ENCODE assay signal across 8 cellular contexts in the genomic region with DNA sequence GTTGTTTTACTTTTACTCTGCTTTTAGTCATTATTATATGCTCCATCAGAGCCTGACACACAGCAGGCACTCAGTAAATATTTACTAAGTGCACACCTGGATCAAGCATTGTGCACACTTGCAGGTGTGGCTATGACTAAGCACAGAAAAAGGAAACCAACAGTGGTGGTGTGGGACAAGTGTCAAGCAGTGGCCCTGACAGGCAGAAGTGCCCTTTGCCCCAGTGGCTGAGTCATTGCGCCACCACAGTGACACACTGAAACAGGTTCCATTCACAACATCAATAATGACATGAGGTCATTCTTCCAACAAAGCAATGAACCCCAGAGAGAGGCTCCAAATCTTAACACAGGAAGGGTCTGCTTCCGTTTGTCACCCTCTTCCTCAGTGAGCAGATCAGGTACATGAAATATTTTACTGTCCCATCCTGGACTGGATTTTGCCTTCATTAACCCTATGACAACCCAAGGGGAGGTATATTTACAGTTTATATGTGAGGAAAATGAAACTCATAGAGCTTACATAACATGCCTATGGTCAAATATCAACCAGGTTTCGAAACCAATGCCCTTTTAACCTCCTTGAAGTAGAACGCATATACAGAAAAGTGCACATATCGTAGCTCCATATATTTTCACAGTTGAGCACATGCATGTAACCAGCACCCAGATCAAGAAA.
DNase-seq lines count a peak whose midpoint lies in the region; ATAC-seq, FAIRE-seq and TF ChIP-seq lines count a peak whose summit lies in the region.

No MANE protein-coding gene starts in this region.

- peak; percentile 97 for ATAC-seq in GM19452 (IDR thresholded peaks at IDR 0.05; ENCODE audit: unreplicated experiment)
- ATAC-seq in HG03439 (IDR thresholded peaks at IDR 0.05; ENCODE audit: unreplicated experiment): peak; percentile 96
- no peak for ATAC-seq in SK-N-SH treated with all-trans-retinoic acid at 6 μM for 48 hours

- no peak overlapping the region for H3K4me3 ChIP-seq in epithelial cell of esophagus (ENCODE audit: low read length)

- no peak for FAIRE-seq in RCC 7860 (lab: Jason Lieb, UNC)

- DNase-seq in DMS53 treated with DMSO at 0.1 percent for 48 hours (lab: John Stamatoyannopoulos, UW; ENCODE audit: unreplicated experiment) (peak; percentile 94), RCC 7860 (ENCODE audit: low spot score) (peak; percentile 5), epithelial cell of esophagus (ENCODE audit: low read depth) (peak; percentile 85), amygdala (lab: John Stamatoyannopoulos, UW) (no peak)
- peak; percentile 13 for DNase-seq in stimulated activated CD4-positive, alpha-beta T cell treated with anti-CD3 and anti-CD28 coated beads, Interleukin-4, amount 100 ng/mL, for 24 hours

- TF ChIP-seq CTCF in epithelial cell of esophagus (IDR thresholded peaks at IDR 0.05; ENCODE audit: insufficient read depth, low read depth, low read length, missing control alignments): no peak

TF ChIP-seq in SK-N-SH treated with all-trans-retinoic acid at 6 μM for 48 hours, 23 proteins besides CTCF, POLR2A, EP300 and RAD21:
- TF ChIP-seq, protein P1, sequence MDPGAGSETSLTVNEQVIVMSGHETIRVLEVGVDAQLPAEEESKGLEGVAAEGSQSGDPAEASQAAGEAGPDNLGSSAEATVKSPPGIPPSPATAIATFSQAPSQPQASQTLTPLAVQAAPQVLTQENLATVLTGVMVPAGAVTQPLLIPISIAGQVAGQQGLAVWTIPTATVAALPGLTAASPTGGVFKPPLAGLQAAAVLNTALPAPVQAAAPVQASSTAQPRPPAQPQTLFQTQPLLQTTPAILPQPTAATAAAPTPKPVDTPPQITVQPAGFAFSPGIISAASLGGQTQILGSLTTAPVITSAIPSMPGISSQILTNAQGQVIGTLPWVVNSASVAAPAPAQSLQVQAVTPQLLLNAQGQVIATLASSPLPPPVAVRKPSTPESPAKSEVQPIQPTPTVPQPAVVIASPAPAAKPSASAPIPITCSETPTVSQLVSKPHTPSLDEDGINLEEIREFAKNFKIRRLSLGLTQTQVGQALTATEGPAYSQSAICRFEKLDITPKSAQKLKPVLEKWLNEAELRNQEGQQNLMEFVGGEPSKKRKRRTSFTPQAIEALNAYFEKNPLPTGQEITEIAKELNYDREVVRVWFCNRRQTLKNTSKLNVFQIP (CRISPR knock-in tag; IDR thresholded peaks at IDR 0.05; ENCODE audit: borderline replicate concordance, low read depth): no peak
- TF ChIP-seq ZC3H10 (CRISPR knock-in tag; IDR thresholded peaks at IDR 0.05) (no peak), BACH2 (CRISPR knock-in tag; IDR thresholded peaks at IDR 0.05; ENCODE audit: borderline replicate concordance) (no peak), TCF4 (CRISPR knock-in tag; IDR thresholded peaks at IDR 0.05; ENCODE audit: borderline replicate concordance) (no peak), ZNF8 (CRISPR knock-in tag; IDR thresholded peaks at IDR 0.05) (no peak), OSR1 (CRISPR knock-in tag; IDR thresholded peaks at IDR 0.05) (no peak), TOX (CRISPR knock-in tag; IDR thresholded peaks at IDR 0.05; ENCODE audit: borderline replicate concordance) (no peak), RARB (CRISPR knock-in tag; IDR thresholded peaks at IDR 0.05) (no peak), ZNF70 (CRISPR knock-in tag; IDR thresholded peaks at IDR 0.05) (no peak), ARNTL (CRISPR knock-in tag; IDR thresholded peaks at IDR 0.05; ENCODE audit: borderline replicate concordance, low read depth) (no peak), CSDC2 (CRISPR knock-in tag; IDR thresholded peaks at IDR 0.05) (no peak)
- TF ChIP-seq, protein P2, sequence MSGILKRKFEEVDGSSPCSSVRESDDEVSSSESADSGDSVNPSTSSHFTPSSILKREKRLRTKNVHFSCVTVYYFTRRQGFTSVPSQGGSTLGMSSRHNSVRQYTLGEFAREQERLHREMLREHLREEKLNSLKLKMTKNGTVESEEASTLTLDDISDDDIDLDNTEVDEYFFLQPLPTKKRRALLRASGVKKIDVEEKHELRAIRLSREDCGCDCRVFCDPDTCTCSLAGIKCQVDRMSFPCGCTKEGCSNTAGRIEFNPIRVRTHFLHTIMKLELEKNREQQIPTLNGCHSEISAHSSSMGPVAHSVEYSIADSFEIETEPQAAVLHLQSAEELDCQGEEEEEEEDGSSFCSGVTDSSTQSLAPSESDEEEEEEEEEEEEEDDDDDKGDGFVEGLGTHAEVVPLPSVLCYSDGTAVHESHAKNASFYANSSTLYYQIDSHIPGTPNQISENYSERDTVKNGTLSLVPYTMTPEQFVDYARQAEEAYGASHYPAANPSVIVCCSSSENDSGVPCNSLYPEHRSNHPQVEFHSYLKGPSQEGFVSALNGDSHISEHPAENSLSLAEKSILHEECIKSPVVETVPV (CRISPR knock-in tag; IDR thresholded peaks at IDR 0.05): no peak
- TF ChIP-seq, protein P3, sequence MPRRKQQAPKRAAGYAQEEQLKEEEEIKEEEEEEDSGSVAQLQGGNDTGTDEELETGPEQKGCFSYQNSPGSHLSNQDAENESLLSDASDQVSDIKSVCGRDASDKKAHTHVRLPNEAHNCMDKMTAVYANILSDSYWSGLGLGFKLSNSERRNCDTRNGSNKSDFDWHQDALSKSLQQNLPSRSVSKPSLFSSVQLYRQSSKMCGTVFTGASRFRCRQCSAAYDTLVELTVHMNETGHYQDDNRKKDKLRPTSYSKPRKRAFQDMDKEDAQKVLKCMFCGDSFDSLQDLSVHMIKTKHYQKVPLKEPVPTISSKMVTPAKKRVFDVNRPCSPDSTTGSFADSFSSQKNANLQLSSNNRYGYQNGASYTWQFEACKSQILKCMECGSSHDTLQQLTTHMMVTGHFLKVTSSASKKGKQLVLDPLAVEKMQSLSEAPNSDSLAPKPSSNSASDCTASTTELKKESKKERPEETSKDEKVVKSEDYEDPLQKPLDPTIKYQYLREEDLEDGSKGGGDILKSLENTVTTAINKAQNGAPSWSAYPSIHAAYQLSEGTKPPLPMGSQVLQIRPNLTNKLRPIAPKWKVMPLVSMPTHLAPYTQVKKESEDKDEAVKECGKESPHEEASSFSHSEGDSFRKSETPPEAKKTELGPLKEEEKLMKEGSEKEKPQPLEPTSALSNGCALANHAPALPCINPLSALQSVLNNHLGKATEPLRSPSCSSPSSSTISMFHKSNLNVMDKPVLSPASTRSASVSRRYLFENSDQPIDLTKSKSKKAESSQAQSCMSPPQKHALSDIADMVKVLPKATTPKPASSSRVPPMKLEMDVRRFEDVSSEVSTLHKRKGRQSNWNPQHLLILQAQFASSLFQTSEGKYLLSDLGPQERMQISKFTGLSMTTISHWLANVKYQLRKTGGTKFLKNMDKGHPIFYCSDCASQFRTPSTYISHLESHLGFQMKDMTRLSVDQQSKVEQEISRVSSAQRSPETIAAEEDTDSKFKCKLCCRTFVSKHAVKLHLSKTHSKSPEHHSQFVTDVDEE (CRISPR knock-in tag; IDR thresholded peaks at IDR 0.05): no peak
- TF ChIP-seq, protein P4, sequence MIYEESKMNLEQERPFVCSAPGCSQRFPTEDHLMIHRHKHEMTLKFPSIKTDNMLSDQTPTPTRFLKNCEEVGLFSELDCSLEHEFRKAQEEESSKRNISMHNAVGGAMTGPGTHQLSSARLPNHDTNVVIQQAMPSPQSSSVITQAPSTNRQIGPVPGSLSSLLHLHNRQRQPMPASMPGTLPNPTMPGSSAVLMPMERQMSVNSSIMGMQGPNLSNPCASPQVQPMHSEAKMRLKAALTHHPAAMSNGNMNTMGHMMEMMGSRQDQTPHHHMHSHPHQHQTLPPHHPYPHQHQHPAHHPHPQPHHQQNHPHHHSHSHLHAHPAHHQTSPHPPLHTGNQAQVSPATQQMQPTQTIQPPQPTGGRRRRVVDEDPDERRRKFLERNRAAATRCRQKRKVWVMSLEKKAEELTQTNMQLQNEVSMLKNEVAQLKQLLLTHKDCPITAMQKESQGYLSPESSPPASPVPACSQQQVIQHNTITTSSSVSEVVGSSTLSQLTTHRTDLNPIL (CRISPR knock-in tag; IDR thresholded peaks at IDR 0.05; ENCODE audit: low read depth): no peak
- TF ChIP-seq, protein P5, sequence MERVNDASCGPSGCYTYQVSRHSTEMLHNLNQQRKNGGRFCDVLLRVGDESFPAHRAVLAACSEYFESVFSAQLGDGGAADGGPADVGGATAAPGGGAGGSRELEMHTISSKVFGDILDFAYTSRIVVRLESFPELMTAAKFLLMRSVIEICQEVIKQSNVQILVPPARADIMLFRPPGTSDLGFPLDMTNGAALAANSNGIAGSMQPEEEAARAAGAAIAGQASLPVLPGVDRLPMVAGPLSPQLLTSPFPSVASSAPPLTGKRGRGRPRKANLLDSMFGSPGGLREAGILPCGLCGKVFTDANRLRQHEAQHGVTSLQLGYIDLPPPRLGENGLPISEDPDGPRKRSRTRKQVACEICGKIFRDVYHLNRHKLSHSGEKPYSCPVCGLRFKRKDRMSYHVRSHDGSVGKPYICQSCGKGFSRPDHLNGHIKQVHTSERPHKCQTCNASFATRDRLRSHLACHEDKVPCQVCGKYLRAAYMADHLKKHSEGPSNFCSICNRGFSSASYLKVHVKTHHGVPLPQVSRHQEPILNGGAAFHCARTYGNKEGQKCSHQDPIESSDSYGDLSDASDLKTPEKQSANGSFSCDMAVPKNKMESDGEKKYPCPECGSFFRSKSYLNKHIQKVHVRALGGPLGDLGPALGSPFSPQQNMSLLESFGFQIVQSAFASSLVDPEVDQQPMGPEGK (CRISPR knock-in tag; IDR thresholded peaks at IDR 0.05; ENCODE audit: borderline replicate concordance): no peak

Comparison
In these comparisons a context has a peak if more than half of its experiments do, and no peak if none do; other contexts are left out.
1. DNase-seq: peak in DMS53 treated with DMSO at 0.1 percent for 48 hours (single experiment), RCC 7860 (single experiment), epithelial cell of esophagus (single experiment) and stimulated activated CD4-positive, alpha-beta T cell treated with anti-CD3 and anti-CD28 coated beads, Interleukin-4, amount 100 ng/mL, for 24 hours (single experiment); none in amygdala (0 of 56).